1 cellular context compared by ENCODE assay signal in the genomic region with DNA sequence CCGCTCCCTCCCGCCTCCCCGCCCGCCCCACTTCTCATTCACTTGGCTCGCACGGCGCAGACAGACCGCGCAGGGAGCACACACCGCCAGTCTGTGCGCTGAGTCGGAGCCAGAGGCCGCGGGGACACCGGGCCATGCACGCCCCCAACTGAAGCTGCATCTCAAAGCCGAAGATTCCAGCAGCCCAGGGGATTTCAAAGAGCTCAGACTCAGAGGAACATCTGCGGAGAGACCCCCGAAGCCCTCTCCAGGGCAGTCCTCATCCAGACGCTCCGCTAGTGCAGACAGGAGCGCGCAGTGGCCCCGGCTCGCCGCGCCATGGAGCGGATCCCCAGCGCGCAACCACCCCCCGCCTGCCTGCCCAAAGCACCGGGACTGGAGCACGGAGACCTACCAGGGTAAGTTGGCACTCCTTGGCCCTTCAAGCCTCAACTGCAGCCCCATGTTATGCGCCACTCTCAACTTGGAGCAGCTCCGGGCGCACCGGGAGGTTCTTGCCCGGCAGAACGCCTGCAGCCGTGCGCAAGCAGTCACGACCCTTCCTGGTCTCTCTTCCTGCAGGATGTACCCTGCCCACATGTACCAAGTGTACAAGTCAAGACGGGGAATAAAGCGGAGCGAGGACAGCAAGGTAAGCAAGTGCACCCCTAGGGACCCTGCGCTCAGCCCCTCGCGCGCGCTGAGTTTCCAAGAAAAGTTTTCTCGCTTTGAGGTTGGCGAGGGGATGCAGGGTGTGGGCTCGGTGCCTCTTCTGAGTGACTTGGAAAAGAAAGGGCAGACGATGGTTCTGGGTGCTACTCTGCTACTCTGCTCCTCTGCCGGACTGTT.
TF ChIP-seq lines count a peak whose summit lies in the region.

A gene (plus strand): TSS at position 37 of the 828 bp plus-strand sequence. CDS start 282 bp downstream, at position 319.

TF ChIP-seq in HEK293, 187 proteins besides CTCF, POLR2A, EP300 and RAD21 (continued from another document):
- peak; percentile 71; the same call in 1 of the 2 replicates for TF ChIP-seq ZBTB20 (tag by site-specific recombination; IDR thresholded peaks at IDR 0.05)
- TF ChIP-seq, protein P1, sequence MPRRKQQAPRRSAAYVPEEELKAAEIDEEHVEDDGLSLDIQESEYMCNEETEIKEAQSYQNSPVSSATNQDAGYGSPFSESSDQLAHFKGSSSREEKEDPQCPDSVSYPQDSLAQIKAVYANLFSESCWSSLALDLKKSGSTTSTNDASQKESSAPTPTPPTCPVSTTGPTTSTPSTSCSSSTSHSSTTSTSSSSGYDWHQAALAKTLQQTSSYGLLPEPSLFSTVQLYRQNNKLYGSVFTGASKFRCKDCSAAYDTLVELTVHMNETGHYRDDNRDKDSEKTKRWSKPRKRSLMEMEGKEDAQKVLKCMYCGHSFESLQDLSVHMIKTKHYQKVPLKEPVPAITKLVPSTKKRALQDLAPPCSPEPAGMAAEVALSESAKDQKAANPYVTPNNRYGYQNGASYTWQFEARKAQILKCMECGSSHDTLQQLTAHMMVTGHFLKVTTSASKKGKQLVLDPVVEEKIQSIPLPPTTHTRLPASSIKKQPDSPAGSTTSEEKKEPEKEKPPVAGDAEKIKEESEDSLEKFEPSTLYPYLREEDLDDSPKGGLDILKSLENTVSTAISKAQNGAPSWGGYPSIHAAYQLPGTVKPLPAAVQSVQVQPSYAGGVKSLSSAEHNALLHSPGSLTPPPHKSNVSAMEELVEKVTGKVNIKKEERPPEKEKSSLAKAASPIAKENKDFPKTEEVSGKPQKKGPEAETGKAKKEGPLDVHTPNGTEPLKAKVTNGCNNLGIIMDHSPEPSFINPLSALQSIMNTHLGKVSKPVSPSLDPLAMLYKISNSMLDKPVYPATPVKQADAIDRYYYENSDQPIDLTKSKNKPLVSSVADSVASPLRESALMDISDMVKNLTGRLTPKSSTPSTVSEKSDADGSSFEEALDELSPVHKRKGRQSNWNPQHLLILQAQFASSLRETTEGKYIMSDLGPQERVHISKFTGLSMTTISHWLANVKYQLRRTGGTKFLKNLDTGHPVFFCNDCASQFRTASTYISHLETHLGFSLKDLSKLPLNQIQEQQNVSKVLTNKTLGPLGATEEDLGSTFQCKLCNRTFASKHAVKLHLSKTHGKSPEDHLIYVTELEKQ (tag by site-specific recombination; IDR thresholded peaks at IDR 0.05; ENCODE audit: borderline replicate concordance), result 0 out of 2 replicates have a peak, but pooled peaks have one; percentile 11
- no peak for TF ChIP-seq ZNF211 (tag by site-specific recombination; IDR thresholded peaks at IDR 0.05; ENCODE audit: low read depth)
- 0 out of 2 replicates have a peak, but pooled peaks have one; percentile 19 for TF ChIP-seq MZF1 (tag by site-specific recombination; IDR thresholded peaks at IDR 0.05; ENCODE audit: borderline replicate concordance)
- no peak for TF ChIP-seq ZNF248 (tag by site-specific recombination; IDR thresholded peaks at IDR 0.05)
- TF ChIP-seq, protein P2, sequence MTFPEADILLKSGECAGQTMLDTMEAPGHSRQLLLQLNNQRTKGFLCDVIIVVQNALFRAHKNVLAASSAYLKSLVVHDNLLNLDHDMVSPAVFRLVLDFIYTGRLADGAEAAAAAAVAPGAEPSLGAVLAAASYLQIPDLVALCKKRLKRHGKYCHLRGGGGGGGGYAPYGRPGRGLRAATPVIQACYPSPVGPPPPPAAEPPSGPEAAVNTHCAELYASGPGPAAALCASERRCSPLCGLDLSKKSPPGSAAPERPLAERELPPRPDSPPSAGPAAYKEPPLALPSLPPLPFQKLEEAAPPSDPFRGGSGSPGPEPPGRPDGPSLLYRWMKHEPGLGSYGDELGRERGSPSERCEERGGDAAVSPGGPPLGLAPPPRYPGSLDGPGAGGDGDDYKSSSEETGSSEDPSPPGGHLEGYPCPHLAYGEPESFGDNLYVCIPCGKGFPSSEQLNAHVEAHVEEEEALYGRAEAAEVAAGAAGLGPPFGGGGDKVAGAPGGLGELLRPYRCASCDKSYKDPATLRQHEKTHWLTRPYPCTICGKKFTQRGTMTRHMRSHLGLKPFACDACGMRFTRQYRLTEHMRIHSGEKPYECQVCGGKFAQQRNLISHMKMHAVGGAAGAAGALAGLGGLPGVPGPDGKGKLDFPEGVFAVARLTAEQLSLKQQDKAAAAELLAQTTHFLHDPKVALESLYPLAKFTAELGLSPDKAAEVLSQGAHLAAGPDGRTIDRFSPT (tag by site-specific recombination; IDR thresholded peaks at IDR 0.05), result no peak
- TF ChIP-seq ZFP37 (tag by site-specific recombination; IDR thresholded peaks at IDR 0.05), result peak; percentile 66; the same call in 1 of the 2 replicates
- TF ChIP-seq, protein P3, sequence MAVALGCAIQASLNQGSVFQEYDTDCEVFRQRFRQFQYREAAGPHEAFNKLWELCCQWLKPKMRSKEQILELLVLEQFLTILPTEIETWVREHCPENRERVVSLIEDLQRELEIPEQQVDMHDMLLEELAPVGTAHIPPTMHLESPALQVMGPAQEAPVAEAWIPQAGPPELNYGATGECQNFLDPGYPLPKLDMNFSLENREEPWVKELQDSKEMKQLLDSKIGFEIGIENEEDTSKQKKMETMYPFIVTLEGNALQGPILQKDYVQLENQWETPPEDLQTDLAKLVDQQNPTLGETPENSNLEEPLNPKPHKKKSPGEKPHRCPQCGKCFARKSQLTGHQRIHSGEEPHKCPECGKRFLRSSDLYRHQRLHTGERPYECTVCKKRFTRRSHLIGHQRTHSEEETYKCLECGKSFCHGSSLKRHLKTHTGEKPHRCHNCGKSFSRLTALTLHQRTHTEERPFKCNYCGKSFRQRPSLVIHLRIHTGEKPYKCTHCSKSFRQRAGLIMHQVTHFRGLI (tag by site-specific recombination; IDR thresholded peaks at IDR 0.05), result no peak; the same call in 1 of the 2 replicates
- no peak for TF ChIP-seq EGR2 (tag by site-specific recombination; IDR thresholded peaks at IDR 0.05; ENCODE audit: low read depth)
- TF ChIP-seq, protein P4, sequence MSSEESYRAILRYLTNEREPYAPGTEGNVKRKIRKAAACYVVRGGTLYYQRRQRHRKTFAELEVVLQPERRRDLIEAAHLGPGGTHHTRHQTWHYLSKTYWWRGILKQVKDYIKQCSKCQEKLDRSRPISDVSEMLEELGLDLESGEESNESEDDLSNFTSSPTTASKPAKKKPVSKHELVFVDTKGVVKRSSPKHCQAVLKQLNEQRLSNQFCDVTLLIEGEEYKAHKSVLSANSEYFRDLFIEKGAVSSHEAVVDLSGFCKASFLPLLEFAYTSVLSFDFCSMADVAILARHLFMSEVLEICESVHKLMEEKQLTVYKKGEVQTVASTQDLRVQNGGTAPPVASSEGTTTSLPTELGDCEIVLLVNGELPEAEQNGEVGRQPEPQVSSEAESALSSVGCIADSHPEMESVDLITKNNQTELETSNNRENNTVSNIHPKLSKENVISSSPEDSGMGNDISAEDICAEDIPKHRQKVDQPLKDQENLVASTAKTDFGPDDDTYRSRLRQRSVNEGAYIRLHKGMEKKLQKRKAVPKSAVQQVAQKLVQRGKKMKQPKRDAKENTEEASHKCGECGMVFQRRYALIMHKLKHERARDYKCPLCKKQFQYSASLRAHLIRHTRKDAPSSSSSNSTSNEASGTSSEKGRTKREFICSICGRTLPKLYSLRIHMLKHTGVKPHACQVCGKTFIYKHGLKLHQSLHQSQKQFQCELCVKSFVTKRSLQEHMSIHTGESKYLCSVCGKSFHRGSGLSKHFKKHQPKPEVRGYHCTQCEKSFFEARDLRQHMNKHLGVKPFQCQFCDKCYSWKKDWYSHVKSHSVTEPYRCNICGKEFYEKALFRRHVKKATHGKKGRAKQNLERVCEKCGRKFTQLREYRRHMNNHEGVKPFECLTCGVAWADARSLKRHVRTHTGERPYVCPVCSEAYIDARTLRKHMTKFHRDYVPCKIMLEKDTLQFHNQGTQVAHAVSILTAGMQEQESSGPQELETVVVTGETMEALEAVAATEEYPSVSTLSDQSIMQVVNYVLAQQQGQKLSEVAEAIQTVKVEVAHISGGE (tag by site-specific recombination; conservative IDR thresholded peaks at IDR 0.05; ENCODE audit: low read depth), result no peak
- TF ChIP-seq ZBTB8A (tag by site-specific recombination; IDR thresholded peaks at IDR 0.05), result peak; percentile 7; the same call in 1 of the 2 replicates
- peak; percentile 89 for TF ChIP-seq ZNF600 (tag by site-specific recombination; IDR thresholded peaks at IDR 0.05)
- no peak for TF ChIP-seq BCL11A (tag by site-specific recombination; IDR thresholded peaks at IDR 0.05; ENCODE audit: low read depth)
- TF ChIP-seq ZNF391 (tag by site-specific recombination; IDR thresholded peaks at IDR 0.05; ENCODE audit: borderline replicate concordance, low read depth), result 0 out of 2 replicates have a peak, but pooled peaks have one; percentile 16
- TF ChIP-seq HOXD13 (CRISPR knock-in tag; IDR thresholded peaks at IDR 0.05; ENCODE audit: borderline replicate concordance), result no peak
- no peak for TF ChIP-seq SALL2 (tag by site-specific recombination; IDR thresholded peaks at IDR 0.05; ENCODE audit: borderline replicate concordance)
- TF ChIP-seq, protein P5, sequence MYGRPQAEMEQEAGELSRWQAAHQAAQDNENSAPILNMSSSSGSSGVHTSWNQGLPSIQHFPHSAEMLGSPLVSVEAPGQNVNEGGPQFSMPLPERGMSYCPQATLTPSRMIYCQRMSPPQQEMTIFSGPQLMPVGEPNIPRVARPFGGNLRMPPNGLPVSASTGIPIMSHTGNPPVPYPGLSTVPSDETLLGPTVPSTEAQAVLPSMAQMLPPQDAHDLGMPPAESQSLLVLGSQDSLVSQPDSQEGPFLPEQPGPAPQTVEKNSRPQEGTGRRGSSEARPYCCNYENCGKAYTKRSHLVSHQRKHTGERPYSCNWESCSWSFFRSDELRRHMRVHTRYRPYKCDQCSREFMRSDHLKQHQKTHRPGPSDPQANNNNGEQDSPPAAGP (tag by site-specific recombination; IDR thresholded peaks at IDR 0.05), result no peak
- TF ChIP-seq ZNF19 (tag by site-specific recombination; IDR thresholded peaks at IDR 0.05; ENCODE audit: low read depth), result no peak
- TF ChIP-seq ZNF426 (tag by site-specific recombination; IDR thresholded peaks at IDR 0.05), result no peak
- TF ChIP-seq ZNF626 (tag by site-specific recombination; IDR thresholded peaks at IDR 0.05), result no peak
- TF ChIP-seq ZNF2 (tag by site-specific recombination; IDR thresholded peaks at IDR 0.05), result 0 out of 2 replicates have a peak, but pooled peaks have one; percentile 60
- no peak for TF ChIP-seq SCRT1 (tag by site-specific recombination; IDR thresholded peaks at IDR 0.05; ENCODE audit: borderline replicate concordance)
- no peak for TF ChIP-seq SETDB1 (IDR thresholded peaks at IDR 0.05; ENCODE audit: insufficient read length, low read length)
- TF ChIP-seq ZNF571 (tag by site-specific recombination; IDR thresholded peaks at IDR 0.05), result no peak
- peak; percentile 32; the same call in 1 of the 2 replicates for TF ChIP-seq KLF9 (tag by site-specific recombination; IDR thresholded peaks at IDR 0.05; ENCODE audit: low read depth)
TF ChIP-seq in HEK293: peak in this region for 30.
